25 cellular contexts compared by ENCODE assay signal in genomic region chr17:70525976-70526375, GRCh38.
DNase-seq lines count a peak whose midpoint lies in the region; ATAC-seq lines count a peak whose summit lies in the region.
"Had no signal": no experiment of that assay in that cellular context is flagged by ENCODE, and none has a peak within 500 bp of the region (broad histone marks: within the 10 kb centered on the region; RNA-seq: fewer than 3 reads in every experiment).

No MANE protein-coding gene starts in this region.

- H3K9me3 ChIP-seq in BLaER1 treated with 17β-estradiol and CSF1 and Interleukin-3, amounts not matched to agents 10 nM and 100 nM (replicated peaks in 1 of 11) = peaks cover 0 to 22% (median 3%) of the 10 kb centered on the region in 11 experiments; a peak in 8 of 22 replicates
- no peaks in the 10 kb centered on the region; the same call in 1 of the 2 replicates for H3K9me3 ChIP-seq in SJCRH30 (replicated peaks)
- H3K9me3 ChIP-seq: BLaER1, MG63, SJSA1 had no signal

- H3K4me1 ChIP-seq in BLaER1 treated with 17β-estradiol and CSF1 and Interleukin-3, amounts not matched to agents 10 nM and 100 nM = peaks cover 11 to 58% (median 23%) of the 10 kb centered on the region in 10 experiments; a peak in 18 of 20 replicates
- no peaks in the 10 kb centered on the region for H3K4me1 ChIP-seq in SJCRH30
- H3K4me1 ChIP-seq: SJSA1 had no signal

- H3K36me3 ChIP-seq in BLaER1 treated with 17β-estradiol and CSF1 and Interleukin-3, amounts not matched to agents 10 nM and 100 nM = no peaks in the 10 kb centered on the region
- H3K36me3 ChIP-seq in SJCRH30 = no peaks in the 10 kb centered on the region
- H3K36me3 ChIP-seq: BLaER1, MG63, SJSA1 had no signal

- no peak overlapping the region for H3K9ac ChIP-seq in BLaER1 treated with 17β-estradiol and CSF1 and Interleukin-3, amounts not matched to agents 10 nM and 100 nM
- H3K9ac ChIP-seq: BLaER1 had no signal

- H3K4me2 ChIP-seq in BLaER1 treated with 17β-estradiol and CSF1 and Interleukin-3, amounts not matched to agents 10 nM and 100 nM = peak overlapping the region in 4 of 11 experiments; percentile 69 to 84 (median 74); a peak in 8 of 22 replicates
- H3K4me2 ChIP-seq: BLaER1 had no signal

- peak overlapping the region in 7 of 11 experiments; percentile 56 to 92 (median 84); a peak in 11 of 22 replicates for H3K27ac ChIP-seq in BLaER1 treated with 17β-estradiol and CSF1 and Interleukin-3, amounts not matched to agents 10 nM and 100 nM
- H3K27ac ChIP-seq in SJCRH30 = no peak overlapping the region
- H3K27ac ChIP-seq: 22Rv1, BLaER1, SJSA1 had no signal

- no peaks in the 10 kb centered on the region for H3K27me3 ChIP-seq in BLaER1 treated with 17β-estradiol and CSF1 and Interleukin-3, amounts not matched to agents 10 nM and 100 nM
- peaks cover 15% of the 10 kb centered on the region; the same call in 1 of the 2 replicates for H3K27me3 ChIP-seq in SJCRH30
- H3K27me3 ChIP-seq: BLaER1, MG63, SJSA1 had no signal

- no peaks in the 10 kb centered on the region for H4K20me1 ChIP-seq in BLaER1 treated with 17β-estradiol and CSF1 and Interleukin-3, amounts not matched to agents 10 nM and 100 nM
- H4K20me1 ChIP-seq: BLaER1 had no signal

- DNase-seq in NCI-H146 (lab: John Stamatoyannopoulos, UW) = peak; percentile 22
- DNase-seq in NCI-H146 treated with DMSO at 0.1 percent for 48 hours (lab: John Stamatoyannopoulos, UW; ENCODE audit: unreplicated experiment) = no peak
- peak; percentile 7 for DNase-seq in NCI-H69 (lab: John Stamatoyannopoulos, UW)
- peak; percentile 47 for DNase-seq in mucosa of gallbladder (ENCODE audit: low spot score)
- DNase-seq in SJCRH30 = no peak
- DNase-seq: ACHN; Calu3; CD8-positive, alpha-beta T cell; DMS153; GDM1; GOT3; HCEC 1CT; Kasumi-1; MG63; NCI-H1417 treated with DMSO at 0.1 percent for 48 hours; NCI-H2081; NCI-H2227 treated with DMSO at 0.1 percent for 48 hours; NCI-H524; OCI-M1 had no signal

- H3K4me3 ChIP-seq in BLaER1 treated with 17β-estradiol and CSF1 and Interleukin-3, amounts not matched to agents 10 nM and 100 nM = no peak overlapping the region
- H3K4me3 ChIP-seq in SJCRH30 = no peak overlapping the region
- H3K4me3 ChIP-seq: BLaER1, MG63, SJSA1 had no signal

- no peak for ATAC-seq in HG02571 (IDR thresholded peaks at IDR 0.05; ENCODE audit: unreplicated experiment)
- ATAC-seq in HG03460 (IDR thresholded peaks at IDR 0.05; ENCODE audit: unreplicated experiment) = no peak
- ATAC-seq: CD8-positive, alpha-beta T cell had no signal

Comparison
In these comparisons a context has a peak if more than half of its experiments do, and no peak if none do; other contexts are left out.
1. DNase-seq: peak in NCI-H146 (single experiment), NCI-H69 (single experiment) and mucosa of gallbladder (single experiment); none in NCI-H146 treated with DMSO at 0.1 percent for 48 hours (single experiment) and SJCRH30 (0 of 2).